Comparison of ENCODE assay signal across 14 cellular contexts in genomic region chr7:723541-723940, GRCh38. TPM values are rescaled to one million over a fixed set of nuclear protein-coding genes. Genes with fewer than 3 reads are reported as not detected.
DNase-seq lines count a peak whose midpoint lies in the region; ATAC-seq lines count a peak whose summit lies in the region.
"Had no signal": no experiment of that assay in that cellular context is flagged by ENCODE, and none has a peak within 500 bp of the region (broad histone marks: within the 10 kb centered on the region; RNA-seq: fewer than 3 reads in every experiment).

No MANE protein-coding gene starts in this region.

- no peak for ATAC-seq in Right ventricle myocardium inferior
- no peak for ATAC-seq in sciatic nerve
- no peak for ATAC-seq in HG03571 (IDR thresholded peaks at IDR 0.05; ENCODE audit: unreplicated experiment)
- ATAC-seq: GM12878 had no signal

- intact Hi-C loops in cardiac septum (cut with DNase I) = no loop called here
- intact Hi-C loops in Right ventricle myocardium inferior (cut with DNase I) = no loop called here
- intact Hi-C loops in sciatic nerve (cut with DNase I) = no loop called here

- peak; percentile 2 for DNase-seq in activated CD4-positive, CD25-positive, alpha-beta regulatory T cell treated with anti-CD3 and anti-CD28 coated beads, Interleukin-2, amount 50 U/mL, for 72 hours
- DNase-seq in activated CD4-positive, CD25-positive, alpha-beta regulatory T cell (lab: John Stamatoyannopoulos, UW) = no peak
- DNase-seq in cardiac septum (ENCODE audit: low spot score) (peak; percentile 27), Right ventricle myocardium inferior (ENCODE audit: missing footprints) (no peak), sciatic nerve (ENCODE audit: low spot score) (peak; percentile 19), DMS 273 (lab: John Stamatoyannopoulos, UW; ENCODE audit: unreplicated experiment) (no peak), DMS79 treated with DMSO at 0.1 percent for 48 hours (lab: John Stamatoyannopoulos, UW) (no peak)
- DNase-seq: CD8-positive, alpha-beta memory T cell; DMS 273 treated with DMSO at 0.1 percent for 48 hours; GOT3; HCEC 1CT; HFFc6 had no signal

RNA-seq across cellular contexts. Expression of gene DNAAF5, which starts 3.0 kb away (rescaled TPM):
- 22.1 TPM for total RNA-seq in cardiac septum
- 17.7 TPM for total RNA-seq in Right ventricle myocardium inferior
- 19.0 TPM for total RNA-seq in sciatic nerve

RNA-seq across cellular contexts. Expression of gene PRKAR1B, which starts 3.5 kb away (rescaled TPM):
- 13.5 TPM for total RNA-seq in cardiac septum
- total RNA-seq in Right ventricle myocardium inferior = 16.7 TPM
- 11.1 TPM for total RNA-seq in sciatic nerve

Comparison
In these comparisons a context has a peak if more than half of its experiments do, and no peak if none do; other contexts are left out.
1. DNase-seq: peak in activated CD4-positive, CD25-positive, alpha-beta regulatory T cell treated with anti-CD3 and anti-CD28 coated beads, Interleukin-2, amount 50 U/mL, for 72 hours (single experiment), cardiac septum (single experiment) and sciatic nerve (single experiment); none in activated CD4-positive, CD25-positive, alpha-beta regulatory T cell (0 of 4), Right ventricle myocardium inferior (single experiment), DMS 273 (single experiment) and DMS79 treated with DMSO at 0.1 percent for 48 hours (single experiment).